8 cellular contexts compared by ENCODE assay signal in genomic region chr14:64764641-64765520, GRCh38.
DNase-seq lines count a peak whose midpoint lies in the region; ATAC-seq and TF ChIP-seq lines count a peak whose summit lies in the region.

No MANE protein-coding gene starts in this region.

- intact Hi-C loops in Caco-2 (cut with micrococcal nuclease; ENCODE audit: unreplicated experiment) (loop anchor here (1.0 to 5.0 kb wide), 4 partner anchors 94 to 423 kb away; partner anchors contain the start of gene HSPA2), left lung (cut with DNase I) (loop anchor here in 1 of 2 donors (5.0 kb wide), 1 partner anchor 93 kb away; no protein-coding TSS in a partner anchor)

- H3K27me3 ChIP-seq in Caco-2 (replicated peaks; ENCODE audit: control insufficient read depth, insufficient read depth, low read length) (no peaks in the 10 kb centered on the region), left lung (peaks cover 0 to 26% of the 10 kb centered on the region in 2 donors)

- H3K4me3 ChIP-seq in Caco-2 (ENCODE audit: low read depth, low read length) (no peak overlapping the region), left lung (no peak overlapping the region)

- H3K36me3 Mint-ChIP-seq in Caco-2 (ENCODE audit: insufficient read depth, unreplicated experiment) = peaks cover 5% of the 10 kb centered on the region
- H3K36me3 Mint-ChIP-seq in HFFc6 (ENCODE audit: low read depth) = no peaks in the 10 kb centered on the region

- BruUV-seq in Caco-2 (replicated peaks; lab: Mats Ljungman, UMichigan) = no TSS peak

- CTCF ChIA-PET in Caco-2 (lab: Charles Lee) = interaction anchor here (0.6 to 2.0 kb wide), 25 partner anchors 9 to 500 kb away, joined by 3 to 12 read pairs (median 4); no protein-coding TSS in a partner anchor

- no peaks in the 10 kb centered on the region for H3K9me3 Mint-ChIP-seq in Caco-2 (ENCODE audit: unreplicated experiment)
- H3K9me3 Mint-ChIP-seq in HFFc6 = no peaks in the 10 kb centered on the region

- H3K27me3 Mint-ChIP-seq in Caco-2 (ENCODE audit: insufficient read depth, unreplicated experiment) (no peaks in the 10 kb centered on the region), HFFc6 (ENCODE audit: insufficient read depth) (peaks cover 1% of the 10 kb centered on the region; the same call in 1 of the 2 replicates)

- H3K9me3 ChIP-seq in Caco-2 (no peaks in the 10 kb centered on the region), left lung (no peaks in the 10 kb centered on the region)

- POLR2A ChIA-PET in Caco-2 (lab: Charles Lee) = no interaction called here

- peaks cover 40% of the 10 kb centered on the region for H3K4me1 Mint-ChIP-seq in Caco-2 (ENCODE audit: low read depth, unreplicated experiment)
- peaks cover 45% of the 10 kb centered on the region for H3K4me1 Mint-ChIP-seq in HFFc6 (ENCODE audit: low read depth)

- H3K36me3 ChIP-seq in Caco-2 (ENCODE audit: control insufficient read depth, insufficient read depth, low read length) = no peaks in the 10 kb centered on the region
- H3K36me3 ChIP-seq in left lung = no peaks in the 10 kb centered on the region

- DNase-seq in Caco-2 (peak; percentile 76 to 86), HFFc6 (peak; percentile 62), NCI-H345 treated with DMSO at 0.1 percent for 48 hours (lab: John Stamatoyannopoulos, UW; ENCODE audit: unreplicated experiment) (peak; percentile 59), left lung (peak; percentile 70 to 91)
- DNase-seq in activated CD4-positive, alpha-beta T cell treated with anti-CD3 and anti-CD28 coated beads for 48 hours = peak; percentile 73
- DNase-seq in stimulated activated CD4-positive, alpha-beta T cell treated with anti-CD3 and anti-CD28 coated beads, Interleukin-2, amount 100 ng/mL, for 48 hours = peak; percentile 68 to 70

- H3K4me1 ChIP-seq in Caco-2 (peaks cover 37% of the 10 kb centered on the region), left lung (peaks cover 6 to 26% of the 10 kb centered on the region in 2 donors)

- H3K27ac Mint-ChIP-seq in Caco-2 (ENCODE audit: unreplicated experiment) (peak overlapping the region; percentile 19), HFFc6 (peak overlapping the region; percentile 92)

- TF ChIP-seq CTCF in Caco-2 (IDR thresholded peaks at IDR 0.05; ENCODE audit: insufficient read depth in 1 of 2, low read depth in 1 of 2, low read length in 1 of 2, severe bottlenecking in 1 of 2, unreplicated experiment in 1 of 2) = peak; percentile 89 to 93
- TF ChIP-seq CTCF in HFFc6 (IDR thresholded peaks at IDR 0.05) = peak; percentile 96
- TF ChIP-seq CTCF in left lung (IDR thresholded peaks at IDR 0.05) = peak; percentile 84 to 88

- peak overlapping the region; percentile 30 for H3K4me3 Mint-ChIP-seq in Caco-2 (ENCODE audit: unreplicated experiment)
- peak overlapping the region; percentile 87 for H3K4me3 Mint-ChIP-seq in HFFc6

- H3K27ac ChIP-seq in cingulate gyrus (ENCODE audit: low read depth, low read length) (peak overlapping the region; percentile 66), left lung (no peak overlapping the region)

- ATAC-seq in left lung (peak; percentile 86), HG03196 (IDR thresholded peaks at IDR 0.05; ENCODE audit: unreplicated experiment) (no peak)
